8 cellular contexts compared by ENCODE assay signal in the genomic region with DNA sequence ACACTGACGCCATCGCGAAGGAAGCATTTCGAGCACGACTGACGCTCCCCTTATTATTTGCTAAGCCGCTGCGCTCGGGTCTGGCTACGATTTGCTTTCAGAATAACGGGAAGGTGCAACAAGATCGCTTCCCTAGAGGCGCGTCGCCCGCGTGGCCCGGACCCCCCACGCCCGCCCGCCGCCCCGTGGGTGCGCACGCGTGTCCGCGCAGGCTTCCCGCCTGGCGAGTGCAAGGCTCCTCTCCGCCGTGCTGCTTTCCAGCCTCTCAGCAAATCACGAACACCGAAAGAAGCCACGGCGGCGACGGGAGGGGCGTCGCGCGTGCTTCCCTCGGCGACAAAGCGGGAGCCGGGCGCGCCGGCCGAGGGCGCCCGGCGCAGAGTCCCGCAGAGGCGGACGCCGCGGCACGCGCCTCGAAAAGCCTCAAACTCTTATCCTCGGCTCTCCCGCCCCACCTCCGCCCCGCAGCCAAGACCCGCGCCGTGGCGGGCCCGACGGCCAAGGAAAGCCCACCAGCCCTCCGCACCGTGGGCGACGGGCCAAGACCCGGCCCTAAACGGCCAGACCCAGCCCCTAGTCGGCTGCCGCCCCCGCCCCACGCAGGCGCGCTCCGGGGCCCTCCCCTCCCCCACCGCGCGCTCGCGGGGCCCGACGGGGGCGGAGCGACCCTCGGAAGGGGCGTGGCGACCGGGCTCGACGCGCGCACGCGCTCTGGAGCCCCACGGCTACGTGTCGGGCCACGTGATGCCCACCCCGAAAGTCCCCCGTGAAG. TPM values are rescaled to one million over a fixed set of nuclear protein-coding genes. Genes with fewer than 3 reads are reported as not detected.
DNase-seq lines count a peak whose midpoint lies in the region; ATAC-seq and TF ChIP-seq lines count a peak whose summit lies in the region.

No MANE protein-coding gene starts in this region.

- peaks cover 31% of the 10 kb centered on the region for H3K4me1 Mint-ChIP-seq in activated naive CD4-positive, alpha-beta T cell treated with anti-CD3 and anti-CD28 coated beads, Interleukin-2, amount 10 ng/mL, durations not matched to agents 7 days and 5 days

- H3K27me3 Mint-ChIP-seq in activated naive CD4-positive, alpha-beta T cell treated with anti-CD3 and anti-CD28 coated beads, Interleukin-2, amount 10 ng/mL, durations not matched to agents 7 days and 5 days: peaks cover 17% of the 10 kb centered on the region

- H3K36me3 Mint-ChIP-seq in activated naive CD4-positive, alpha-beta T cell treated with anti-CD3 and anti-CD28 coated beads, Interleukin-2, amount 10 ng/mL, durations not matched to agents 7 days and 5 days: no peaks in the 10 kb centered on the region

- no peaks in the 10 kb centered on the region for H3K9me3 Mint-ChIP-seq in activated naive CD4-positive, alpha-beta T cell treated with anti-CD3 and anti-CD28 coated beads, Interleukin-2, amount 10 ng/mL, durations not matched to agents 7 days and 5 days

- peak overlapping the region; percentile 78 for H3K4me3 Mint-ChIP-seq in activated naive CD4-positive, alpha-beta T cell treated with anti-CD3 and anti-CD28 coated beads, Interleukin-2, amount 10 ng/mL, durations not matched to agents 7 days and 5 days

- H3K4me1 ChIP-seq in gastroesophageal sphincter (peaks cover 0 to 25% (median 0%) of the 10 kb centered on the region in 3 donors), neutrophil (ENCODE audit: control insufficient read depth in 1 of 2, insufficient read depth in 1 of 2, low read depth in 1 of 2, low read length in 1 of 2) (peaks cover 31 to 36% of the 10 kb centered on the region in 2 experiments), subcutaneous abdominal adipose tissue (ENCODE audit: control insufficient read depth in 5 of 5, insufficient read depth in 5 of 5, low read length in 5 of 5) (peaks cover 0 to 20% (median 14%) of the 10 kb centered on the region in 5 donors)

- H3K27ac Mint-ChIP-seq in activated naive CD4-positive, alpha-beta T cell treated with anti-CD3 and anti-CD28 coated beads, Interleukin-2, amount 10 ng/mL, durations not matched to agents 7 days and 5 days: peak overlapping the region; percentile 95

- H3K36me3 ChIP-seq in gastroesophageal sphincter: no peaks in the 10 kb centered on the region
- H3K36me3 ChIP-seq in neutrophil: no peaks in the 10 kb centered on the region
- H3K36me3 ChIP-seq in subcutaneous abdominal adipose tissue (ENCODE audit: control insufficient read depth in 5 of 5, insufficient read depth in 5 of 5, low read length in 5 of 5): no peaks in the 10 kb centered on the region

- peak; percentile 43 for DNase-seq in DMS153 treated with DMSO at 0.1 percent for 48 hours (lab: John Stamatoyannopoulos, UW; ENCODE audit: unreplicated experiment)
- DNase-seq in HUDEP-2 (lab: John Stamatoyannopoulos, UW; ENCODE audit: unreplicated experiment in 76 of 76): peak in 74 of 76 experiments; percentile 35 to 91 (median 79)
- DNase-seq in SK-MEL-5 (ENCODE audit: low read depth, low spot score): peak; percentile 75
- peak; percentile 86 for DNase-seq in activated naive CD4-positive, alpha-beta T cell treated with anti-CD3 and anti-CD28 coated beads, Interleukin-2, amount 10 ng/mL, durations not matched to agents 7 days and 5 days

- ATAC-seq in GM21381 (IDR thresholded peaks at IDR 0.05; ENCODE audit: unreplicated experiment) (peak; percentile 43), gastroesophageal sphincter (peak; percentile 82)

- peak overlapping the region; percentile 88 to 100 for H3K4me3 ChIP-seq in gastroesophageal sphincter
- peak overlapping the region; percentile 88 to 89 for H3K4me3 ChIP-seq in neutrophil (ENCODE audit: low read depth in 1 of 2, low read length in 1 of 2)
- peak overlapping the region; percentile 69 to 92 (median 79) for H3K4me3 ChIP-seq in subcutaneous abdominal adipose tissue (ENCODE audit: low read depth in 1 of 5, low read length in 5 of 5)

- WGBS in gastroesophageal sphincter (ENCODE audit: low coverage in 1 of 2), 2 donors: 0% methylated on average over 6 of the region's 109 CpGs; no CpG with 5 or more reads in 1 of the 2 donors

- TF ChIP-seq CTCF in gastroesophageal sphincter (IDR thresholded peaks at IDR 0.05) (no peak), neutrophil (IDR thresholded peaks at IDR 0.05) (peak; percentile 25)

- in situ Hi-C loops in SK-MEL-5 (cut with HindIII; ENCODE audit: low pct_unique_long_range_greater_than_20kb, low sequenced_read_pairs): no loop called here

- H3K9me3 ChIP-seq in gastroesophageal sphincter: no peaks in the 10 kb centered on the region
- H3K9me3 ChIP-seq in neutrophil: no peaks in the 10 kb centered on the region
- no peaks in the 10 kb centered on the region for H3K9me3 ChIP-seq in subcutaneous abdominal adipose tissue (ENCODE audit: control insufficient read depth in 5 of 5, low read length in 5 of 5)

- no peaks in the 10 kb centered on the region for H3K27me3 ChIP-seq in gastroesophageal sphincter
- no peaks in the 10 kb centered on the region for H3K27me3 ChIP-seq in neutrophil
- H3K27me3 ChIP-seq in subcutaneous abdominal adipose tissue (ENCODE audit: control insufficient read depth in 5 of 5, insufficient read depth in 4 of 5, low read length in 5 of 5): no peaks in the 10 kb centered on the region

- CTCF ChIA-PET in activated naive CD4-positive, alpha-beta T cell treated with anti-CD3 and anti-CD28 coated beads, Interleukin-2, amount 10 ng/mL, durations not matched to agents 7 days and 5 days (lab: Charles Lee): no interaction called here

- peak; percentile 69 to 83 for TF ChIP-seq POLR2A in gastroesophageal sphincter (IDR thresholded peaks at IDR 0.05)

- TF ChIP-seq EP300 in gastroesophageal sphincter (IDR thresholded peaks at IDR 0.05): no peak

- H3K27ac ChIP-seq in gastroesophageal sphincter (peak overlapping the region; percentile 99 to 100 (median 100)), neutrophil (peak overlapping the region; percentile 100), subcutaneous abdominal adipose tissue (ENCODE audit: low read depth, low read length) (peak overlapping the region; percentile 98)

- H3K9ac ChIP-seq in subcutaneous abdominal adipose tissue (ENCODE audit: low read length in 5 of 5): peak overlapping the region; percentile 74 to 98 (median 92)

RNA-seq across cellular contexts. Expression of gene QKI, which starts 1.0 kb away (rescaled TPM):
- total RNA-seq in SK-MEL-5 (2014; rRNA removed; shearing (Covaris generic)): 61.1 and 62.9 TPM in 2 replicates
- 55.8 and 82.3 TPM in 2 replicates for polyA plus RNA-seq in SK-MEL-5 (2015; cell fraction: cytosol; rRNA removed)
- polyA plus RNA-seq in SK-MEL-5 (2015; cell fraction: nucleus; rRNA removed): 33.4 and 35.4 TPM in 2 replicates
- total RNA-seq in gastroesophageal sphincter: 100 to 1,000 TPM; 170 to 249 (median 227) TPM

Comparison
In these comparisons a context has a peak if more than half of its experiments do, and no peak if none do; other contexts are left out.
1. Peak in every context shown above with its lines: DNase-seq, ATAC-seq, H3K4me3 ChIP-seq and H3K27ac ChIP-seq.